In genomic region chr6:1395941-1396908, GRCh38 we compare ENCODE assay signal across 15 cellular contexts. TPM values are rescaled to one million over a fixed set of nuclear protein-coding genes. Genes with fewer than 3 reads are reported as not detected.
DNase-seq lines count a peak whose midpoint lies in the region; ATAC-seq and TF ChIP-seq lines count a peak whose summit lies in the region.
"Had no signal": no experiment of that assay in that cellular context is flagged by ENCODE, and none has a peak within 500 bp of the region (broad histone marks: within the 10 kb centered on the region; RNA-seq: fewer than 3 reads in every experiment).

No MANE protein-coding gene starts in this region.

- ATAC-seq in lower lobe of right lung, result no peak
- no peak for ATAC-seq in esophagus mucosa

- H3K27ac ChIP-seq in lower lobe of right lung, result peak overlapping the region; percentile 53
- peak overlapping the region; percentile 49 to 90 (median 83) for H3K27ac ChIP-seq in stomach
- no peak overlapping the region for H3K27ac ChIP-seq in tibial nerve
- H3K27ac ChIP-seq: BLaER1, foreskin keratinocyte had no signal

- DNase-seq in astrocyte of the spinal cord (ENCODE audit: low read depth, low spot score) (no peak), lower lobe of right lung (no peak), stomach (peak; percentile 22), tibial nerve (ENCODE audit: low spot score in 2 of 2) (no peak), NCI-H2227 (lab: John Stamatoyannopoulos, UW; ENCODE audit: unreplicated experiment) (no peak)

- H3K36me3 Mint-ChIP-seq in IgD-negative memory B cell, result no peaks in the 10 kb centered on the region
- H3K36me3 Mint-ChIP-seq: activated naive CD8-positive, alpha-beta T cell treated with anti-CD3 and anti-CD28 coated beads, Interleukin-2, amount 10 ng/mL, durations not matched to agents 7 days and 5 days had no signal

- H3K27me3 ChIP-seq in lower lobe of right lung (ENCODE audit: low read depth) (peaks cover 70% of the 10 kb centered on the region), stomach (peaks cover 4 to 100% (median 58%) of the 10 kb centered on the region in 3 donors), tibial nerve (peaks cover 0 to 88% of the 10 kb centered on the region in 2 donors)

- H3K36me3 ChIP-seq in lower lobe of right lung (no peaks in the 10 kb centered on the region), stomach (no peaks in the 10 kb centered on the region), tibial nerve (no peaks in the 10 kb centered on the region)
- H3K36me3 ChIP-seq: BLaER1 had no signal

- H3K9me3 ChIP-seq in lower lobe of right lung, result no peaks in the 10 kb centered on the region
- no peaks in the 10 kb centered on the region for H3K9me3 ChIP-seq in stomach
- no peaks in the 10 kb centered on the region for H3K9me3 ChIP-seq in tibial nerve
- H3K9me3 ChIP-seq: BLaER1 had no signal

- H3K4me1 ChIP-seq in lower lobe of right lung, result peaks cover 19% of the 10 kb centered on the region
- peaks cover 0 to 41% (median 27%) of the 10 kb centered on the region in 4 donors for H3K4me1 ChIP-seq in stomach
- peaks cover 0 to 24% (median 5%) of the 10 kb centered on the region in 4 donors for H3K4me1 ChIP-seq in tibial nerve
- H3K4me1 ChIP-seq: BLaER1, foreskin keratinocyte had no signal

- TF ChIP-seq EP300 in stomach (IDR thresholded peaks at IDR 0.05) (no peak), tibial nerve (IDR thresholded peaks at IDR 0.05) (no peak)

- H3K4me3 ChIP-seq in astrocyte of the spinal cord (ENCODE audit: low read depth, low read length), result no peak overlapping the region
- H3K4me3 ChIP-seq in lower lobe of right lung, result peak overlapping the region; percentile 10
- peak overlapping the region; percentile 2 to 27 (median 4) for H3K4me3 ChIP-seq in stomach
- no peak overlapping the region for H3K4me3 ChIP-seq in tibial nerve
- H3K4me3 ChIP-seq: BLaER1 had no signal

- intact Hi-C loops in lower lobe of right lung (cut with DNase I) (no loop called here), stomach (cut with DNase I; ENCODE audit: low total_unique reads) (no loop called here)

- 42 to 52% (median 45%) methylated on average over 15 of the region's 15 CpGs for WGBS in stomach, 5 donors
- 53 to 60% methylated on average over 15 of the region's 15 CpGs for WGBS in tibial nerve, 2 donors

- peak overlapping the region in 3 of 4 donors; percentile 48 to 81 (median 61) for H3K4me3 Mint-ChIP-seq in IgD-negative memory B cell
- H3K4me3 Mint-ChIP-seq: activated naive CD8-positive, alpha-beta T cell treated with anti-CD3 and anti-CD28 coated beads, Interleukin-2, amount 10 ng/mL, durations not matched to agents 7 days and 5 days; activated T-cell treated with anti-CD3 and anti-CD28 coated beads, Interleukin-2, amount 50 U/mL, for 4 hours; effector memory CD8-positive, alpha-beta T cell; H9; nephron progenitor cell had no signal

- in situ Hi-C loops in astrocyte of the spinal cord (cut with HindIII; ENCODE audit: low sequenced_read_pairs), result no loop called here

- H3K27ac Mint-ChIP-seq in IgD-negative memory B cell, result peak overlapping the region; percentile 18 to 96 (median 91)
- H3K27ac Mint-ChIP-seq: activated naive CD8-positive, alpha-beta T cell treated with anti-CD3 and anti-CD28 coated beads, Interleukin-2, amount 10 ng/mL, durations not matched to agents 7 days and 5 days; effector memory CD8-positive, alpha-beta T cell; H9; nephron progenitor cell had no signal

- H3K4me1 Mint-ChIP-seq in IgD-negative memory B cell, result peaks cover 3 to 15% (median 5%) of the 10 kb centered on the region in 3 donors

- no peak for TF ChIP-seq POLR2A in stomach (IDR thresholded peaks at IDR 0.05)
- TF ChIP-seq POLR2A in tibial nerve (IDR thresholded peaks at IDR 0.05), result no peak

- H3K9me3 Mint-ChIP-seq in IgD-negative memory B cell, result no peaks in the 10 kb centered on the region
- H3K9me3 Mint-ChIP-seq: activated naive CD8-positive, alpha-beta T cell treated with anti-CD3 and anti-CD28 coated beads, Interleukin-2, amount 10 ng/mL, durations not matched to agents 7 days and 5 days; activated T-cell treated with anti-CD3 and anti-CD28 coated beads, Interleukin-2, amount 50 U/mL, for 4 hours; effector memory CD8-positive, alpha-beta T cell; nephron progenitor cell had no signal

- TF ChIP-seq CTCF in astrocyte of the spinal cord (IDR thresholded peaks at IDR 0.05; ENCODE audit: low read depth, low read length) (peak; percentile 1), lower lobe of right lung (IDR thresholded peaks at IDR 0.05) (no peak), stomach (IDR thresholded peaks at IDR 0.05) (no peak), tibial nerve (IDR thresholded peaks at IDR 0.05) (no peak)

- H3K27me3 Mint-ChIP-seq in IgD-negative memory B cell, result peaks cover 43% of the 10 kb centered on the region

RNA-seq across cellular contexts. Expression of gene FOXF2, which starts 6.8 kb away (rescaled TPM):
- not detected for polyA plus RNA-seq in IgD-negative memory B cell
- total RNA-seq in lower lobe of right lung, result 13.2 TPM
- total RNA-seq in stomach, result 100 to 1,000 TPM in 1 of 5 donors, 10 to 100 TPM in 3, 1 to 10 TPM in 1; 9.6 to 104 (median 14.1) TPM
- polyA plus RNA-seq in stomach, result 10 to 100 TPM; 17.7 to 32.2 (median 20.7) TPM
- 1 to 10 TPM in 2 of 4 donors, under 1 TPM in 2; 0.21 to 2.4 (median 0.71) TPM for total RNA-seq in tibial nerve
- total RNA-seq in esophagus mucosa, result 0.64 TPM
- total RNA-seq: activated naive CD8-positive, alpha-beta T cell treated with anti-CD3 and anti-CD28 coated beads, Interleukin-2, amount 10 ng/mL, durations not matched to agents 7 days and 5 days; H9 had no signal
- polyA plus RNA-seq: liver had no signal

Comparison
In these comparisons a context has a peak if more than half of its experiments do, and no peak if none do; other contexts are left out.
1. H3K4me3 ChIP-seq: peak in lower lobe of right lung (single experiment) and stomach (4 of 4); none in astrocyte of the spinal cord (single experiment) and tibial nerve (0 of 4).
2. H3K27ac ChIP-seq: peak in lower lobe of right lung (single experiment) and stomach (5 of 5); none in tibial nerve (0 of 4).